In the genomic region with DNA sequence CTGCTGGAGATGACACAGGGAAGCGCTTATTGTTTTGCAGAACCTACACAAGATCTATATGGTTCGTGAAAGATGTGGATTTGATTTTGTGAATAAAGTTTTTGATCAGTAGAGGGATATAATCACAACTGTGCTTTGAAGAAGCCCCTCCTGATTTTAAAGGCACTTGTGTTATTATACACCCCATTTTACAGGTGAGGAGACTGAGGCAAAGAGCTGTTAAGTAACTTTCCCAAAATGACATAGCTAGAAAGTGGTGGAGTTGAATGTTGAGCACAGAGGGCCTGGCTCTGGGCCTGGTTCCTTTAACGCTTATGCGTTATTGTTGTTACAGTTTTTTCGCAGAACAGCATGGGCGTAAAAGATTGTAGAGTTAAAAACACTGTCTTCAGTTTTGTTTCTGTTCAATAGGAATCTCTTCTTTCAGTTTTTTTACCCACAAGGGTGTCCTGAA, we compare ENCODE assay signal across 8 cellular contexts. TPM values are rescaled to one million over a fixed set of nuclear protein-coding genes. Genes with fewer than 3 reads are reported as not detected.
DNase-seq lines count a peak whose midpoint lies in the region; ATAC-seq, FAIRE-seq and TF ChIP-seq lines count a peak whose summit lies in the region.

No MANE protein-coding gene starts in this region.

- no peak overlapping the region for H4K91ac ChIP-seq in mesenchymal stem cell (ENCODE audit: low read length)

- H3K9me3 ChIP-seq in left ventricle myocardium inferior (replicated peaks) (no peaks in the 10 kb centered on the region), mesenchymal stem cell (ENCODE audit: control insufficient read depth, low read length) (no peaks in the 10 kb centered on the region), vagina (no peaks in the 10 kb centered on the region)

- peak overlapping the region in 1 of 2 experiments; percentile 89 for H3K18ac ChIP-seq in mesenchymal stem cell (ENCODE audit: low read depth in 1 of 2, low read length in 2 of 2)

- no peaks in the 10 kb centered on the region for H3K27me3 ChIP-seq in left ventricle myocardium inferior (ENCODE audit: low read depth)
- H3K27me3 ChIP-seq in mesenchymal stem cell (ENCODE audit: control insufficient read depth in 1 of 2, insufficient read depth in 1 of 2, low read length in 2 of 2) = no peaks in the 10 kb centered on the region
- no peaks in the 10 kb centered on the region for H3K27me3 ChIP-seq in vagina

- H3K23ac ChIP-seq in mesenchymal stem cell (ENCODE audit: low read length in 2 of 2) = no peak overlapping the region

- no peak overlapping the region for H2AFZ ChIP-seq in mesenchymal stem cell (ENCODE audit: low read depth, low read length)

- peak overlapping the region; percentile 18 to 84 for H2BK12ac ChIP-seq in mesenchymal stem cell (ENCODE audit: low read length in 2 of 2)

- H2BK5ac ChIP-seq in mesenchymal stem cell (ENCODE audit: low read depth, low read length, poor library complexity, severe bottlenecking) = no peak overlapping the region

- H2BK120ac ChIP-seq in mesenchymal stem cell (ENCODE audit: low read depth, low read length) = peak overlapping the region; percentile 34

- H3K27me3 Mint-ChIP-seq in brain = no peaks in the 10 kb centered on the region

- peaks cover 10% of the 10 kb centered on the region for H3K79me1 ChIP-seq in mesenchymal stem cell (replicated peaks; ENCODE audit: low read length, poor library complexity, severe bottlenecking)

- ATAC-seq in left ventricle myocardium superior (no peak), GM21576 (IDR thresholded peaks at IDR 0.05; ENCODE audit: unreplicated experiment) (no peak)

- DNase-seq in left ventricle myocardium inferior (no peak), left ventricle myocardium superior (no peak), mesenchymal stem cell (peak; percentile 4), vagina (ENCODE audit: extremely low spot score in 2 of 2) (no peak), GOT3 (lab: John Stamatoyannopoulos, UW) (no peak), H54 (ENCODE audit: insufficient read length, low spot score) (no peak)

- no peak overlapping the region for H2BK15ac ChIP-seq in mesenchymal stem cell (ENCODE audit: low read depth, poor library complexity, severe bottlenecking)

- WGBS in mesenchymal stem cell = 78% methylated on average over 6 of the region's 6 CpGs

- peak overlapping the region; percentile 94 for H4K8ac ChIP-seq in mesenchymal stem cell (ENCODE audit: low read length)

- H3K9ac ChIP-seq in mesenchymal stem cell (ENCODE audit: low read length) = peak overlapping the region; percentile 98

- H3K4me1 Mint-ChIP-seq in brain = peaks cover 43% of the 10 kb centered on the region

- H3K14ac ChIP-seq in mesenchymal stem cell (ENCODE audit: low read length in 2 of 2) = no peak overlapping the region

- peak overlapping the region; percentile 64 for H3K4me2 ChIP-seq in mesenchymal stem cell (ENCODE audit: low read length, poor library complexity, severe bottlenecking)

- H3K4me1 ChIP-seq in left ventricle myocardium inferior (peaks cover 58% of the 10 kb centered on the region), mesenchymal stem cell (ENCODE audit: control insufficient read depth, insufficient read depth, low read depth, low read length) (no peaks in the 10 kb centered on the region), vagina (peaks cover 18% of the 10 kb centered on the region)

- H3K27ac ChIP-seq in left ventricle myocardium inferior (replicated peaks) (peak overlapping the region; percentile 100), mesenchymal stem cell (ENCODE audit: low read length, poor library complexity, severe bottlenecking) (peak overlapping the region; percentile 95), vagina (peak overlapping the region; percentile 97)

- no peak for TF ChIP-seq POLR2A in vagina (IDR thresholded peaks at IDR 0.05)
- no peak for TF ChIP-seq POLR2A in H54 (IDR thresholded peaks at IDR 0.05; ENCODE audit: low read depth, low read length)

- H3K4me3 ChIP-seq in left ventricle myocardium inferior = peak overlapping the region; percentile 88
- peak overlapping the region in 1 of 2 experiments; percentile 89 for H3K4me3 ChIP-seq in mesenchymal stem cell (ENCODE audit: insufficient read depth in 1 of 2, low read depth in 1 of 2, low read length in 2 of 2)
- peak overlapping the region; percentile 51 to 85 for H3K4me3 ChIP-seq in vagina

- H3K4ac ChIP-seq in mesenchymal stem cell (ENCODE audit: low read depth in 1 of 2, low read length in 2 of 2) = peak overlapping the region in 1 of 2 experiments; percentile 19

- FAIRE-seq in H54 (lab: Jason Lieb, UNC) = no peak

- H3K9me3 Mint-ChIP-seq in brain = peaks cover 0 to 9% (median 0%) of the 10 kb centered on the region in 5 experiments

- no peak for TF ChIP-seq CTCF in left ventricle myocardium inferior (IDR thresholded peaks at IDR 0.05; ENCODE audit: borderline replicate concordance)
- no peak for TF ChIP-seq CTCF in brain (conservative IDR thresholded peaks at IDR 0.05)
- TF ChIP-seq CTCF in vagina (IDR thresholded peaks at IDR 0.05) = no peak

- H3K36me3 Mint-ChIP-seq in brain = no peaks in the 10 kb centered on the region

- peak overlapping the region; percentile 84 to 92 (median 88) for H3K4me3 Mint-ChIP-seq in brain

- intact Hi-C loops in left ventricle myocardium inferior (cut with micrococcal nuclease) = no loop called here
- intact Hi-C loops in left ventricle myocardium superior (cut with micrococcal nuclease) = no loop called here
- intact Hi-C loops in vagina (cut with DNase I) = no loop called here

- H3K27ac Mint-ChIP-seq in brain = peak overlapping the region; percentile 88 to 100 (median 96)

- H2AK5ac ChIP-seq in mesenchymal stem cell (ENCODE audit: low read length, severe bottlenecking) = peak overlapping the region; percentile 85

- H3K36me3 ChIP-seq in left ventricle myocardium inferior (no peaks in the 10 kb centered on the region), mesenchymal stem cell (ENCODE audit: control insufficient read depth in 1 of 2, insufficient read depth in 2 of 2, low read depth in 1 of 2, low read length in 2 of 2) (no peaks in the 10 kb centered on the region), vagina (no peaks in the 10 kb centered on the region)

RNA-seq across cellular contexts. Expression of a gene that starts 1.4 kb away (rescaled TPM):
- total RNA-seq in left ventricle myocardium inferior = 46.6 TPM
- total RNA-seq in left ventricle myocardium superior = 43.5 TPM
- polyA plus RNA-seq in brain (ENCODE audit: insufficient read depth, low read depth, low replicate concordance) = 4.9 TPM
- polyA plus RNA-seq in mesenchymal stem cell (2013, experiment 1 of 2) = 6.9 TPM
- polyA plus RNA-seq in mesenchymal stem cell (2013, experiment 2 of 2) = 7.4 TPM
- 24.6 TPM for total RNA-seq in vagina
